ENCODE assay signal across 34 cellular contexts in genomic region chr6:69878795-69879194, GRCh38. TPM values are rescaled to one million over a fixed set of nuclear protein-coding genes. Genes with fewer than 3 reads are reported as not detected.
"Had no signal": no experiment of that assay in that cellular context is flagged by ENCODE, and none has a peak within 500 bp of the region (broad histone marks: within the 10 kb centered on the region; RNA-seq: fewer than 3 reads in every experiment).

No MANE protein-coding gene starts in this region.

- H3K4me1 Mint-ChIP-seq: activated CD4-positive, alpha-beta T cell treated with anti-CD3 and anti-CD28 coated beads, Interleukin-2, amount 10 ng/mL, durations not matched to agents 24 days and 14 days; activated naive CD8-positive, alpha-beta T cell treated with anti-CD3 and anti-CD28 coated beads, Interleukin-2, amount 10 ng/mL, durations not matched to agents 7 days and 5 days; activated T-helper 17 cell treated with anti-CD3 and anti-CD28 coated beads, Interleukin-2, amount 50 U/mL, for 72 hours had no signal

- FAIRE-seq: astrocyte, RCC 7860 had no signal

- H3K27ac ChIP-seq: adrenal gland, body of pancreas, breast epithelium, PC-9, RWPE1, WERI-Rb-1 had no signal

- H3K36me3 ChIP-seq: adrenal gland, breast epithelium, WERI-Rb-1 had no signal

- H2AFZ ChIP-seq: PC-9 had no signal

- H3K4me2 ChIP-seq: PC-9 had no signal

- H3K4me1 ChIP-seq: adrenal gland, body of pancreas, breast epithelium had no signal

- H3K27ac Mint-ChIP-seq: activated CD4-positive, alpha-beta T cell treated with anti-CD3 and anti-CD28 coated beads, Interleukin-2, amount 10 ng/mL, durations not matched to agents 24 days and 14 days; activated CD8-positive, alpha-beta T cell treated with anti-CD3 and anti-CD28 coated beads for 36 hours; activated naive CD8-positive, alpha-beta T cell treated with anti-CD3 and anti-CD28 coated beads, Interleukin-2, amount 10 ng/mL, durations not matched to agents 7 days and 5 days; activated T-cell treated with anti-CD3 and anti-CD28 coated beads, Interleukin-2, amount 50 U/mL, for 72 hours; activated T-helper 17 cell treated with anti-CD3 and anti-CD28 coated beads, Interleukin-2, amount 50 U/mL, for 72 hours had no signal

- H3K4me3 Mint-ChIP-seq: activated CD4-positive, alpha-beta T cell treated with anti-CD3 and anti-CD28 coated beads, Interleukin-2, amount 10 ng/mL, durations not matched to agents 24 days and 14 days; activated CD8-positive, alpha-beta T cell treated with anti-CD3 and anti-CD28 coated beads for 36 hours; activated naive CD8-positive, alpha-beta T cell treated with anti-CD3 and anti-CD28 coated beads, Interleukin-2, amount 10 ng/mL, durations not matched to agents 7 days and 5 days; activated T-cell treated with anti-CD3 and anti-CD28 coated beads, Interleukin-2, amount 50 U/mL, for 72 hours; activated T-helper 17 cell treated with anti-CD3 and anti-CD28 coated beads, Interleukin-2, amount 50 U/mL, for 72 hours had no signal

- H3K4me3 ChIP-seq: adrenal gland, body of pancreas, breast epithelium, PC-9 had no signal

- ATAC-seq: activated CD8-positive, alpha-beta T cell treated with anti-CD3 and anti-CD28 coated beads for 36 hours; activated T-cell treated with anti-CD3 and anti-CD28 coated beads, Interleukin-2, amount 50 U/mL, for 72 hours; activated T-helper 17 cell treated with anti-CD3 and anti-CD28 coated beads, Interleukin-2, amount 50 U/mL, for 72 hours; body of pancreas; Right ventricle myocardium inferior had no signal

- DNase-seq: activated CD4-positive, alpha-beta T cell treated with anti-CD3 and anti-CD28 coated beads, Interleukin-2, amount 10 ng/mL, durations not matched to agents 24 days and 14 days; activated CD4-positive, alpha-beta T cell treated with anti-CD3 and anti-CD28 coated beads, Interleukin-2, amount 50 U/mL, for 4 hours; activated CD8-positive, alpha-beta T cell treated with anti-CD3 and anti-CD28 coated beads for 36 hours; activated effector memory CD4-positive, alpha-beta T cell treated with anti-CD3 and anti-CD28 coated beads, Interleukin-2, amount 50 U/mL, for 16 hours; activated naive CD4-positive, alpha-beta T cell; activated naive CD4-positive, alpha-beta T cell treated with anti-CD3 and anti-CD28 coated beads, Interleukin-2, amount 50 U/mL, for 16 hours; activated naive CD8-positive, alpha-beta T cell treated with anti-CD3 and anti-CD28 coated beads, Interleukin-2, amount 10 ng/mL, durations not matched to agents 7 days and 5 days; activated T-cell treated with anti-CD3 and anti-CD28 coated beads, Interleukin-2, amount 50 U/mL, for 1 hour; activated T-cell treated with anti-CD3 and anti-CD28 coated beads, Interleukin-2, amount 50 U/mL, for 72 hours; adrenal gland; body of pancreas; MM.1S; MV-4-11; NCI-H1092 treated with DMSO at 0.1 percent for 48 hours; NCI-H1436 treated with DMSO at 0.1 percent for 48 hours; NCI-H1694 treated with DMSO at 0.1 percent for 48 hours; NCI-H2029; NCI-H345; NCI-H510A; NCI-H748 treated with DMSO at 0.1 percent for 48 hours; NK-92 treated with Interleukin-12 subunit alpha and Interleukin-12 subunit beta, amount 100 ng/mL, for 24 hours; PC-9; SIG-M5; SW 1271; T-helper 1 cell; T-helper 2 cell; T-helper 9 cell; WERI-Rb-1 had no signal

- H3K9me3 ChIP-seq: adrenal gland, body of pancreas, breast epithelium had no signal

- H3K9me3 Mint-ChIP-seq: activated CD4-positive, alpha-beta T cell treated with anti-CD3 and anti-CD28 coated beads, Interleukin-2, amount 10 ng/mL, durations not matched to agents 24 days and 14 days; activated CD8-positive, alpha-beta T cell treated with anti-CD3 and anti-CD28 coated beads for 36 hours; activated naive CD8-positive, alpha-beta T cell treated with anti-CD3 and anti-CD28 coated beads, Interleukin-2, amount 10 ng/mL, durations not matched to agents 7 days and 5 days; activated T-cell treated with anti-CD3 and anti-CD28 coated beads, Interleukin-2, amount 50 U/mL, for 72 hours; activated T-helper 17 cell treated with anti-CD3 and anti-CD28 coated beads, Interleukin-2, amount 50 U/mL, for 72 hours had no signal

- H3K27me3 ChIP-seq: adrenal gland, body of pancreas, breast epithelium had no signal

- H3K36me3 Mint-ChIP-seq: activated naive CD8-positive, alpha-beta T cell treated with anti-CD3 and anti-CD28 coated beads, Interleukin-2, amount 10 ng/mL, durations not matched to agents 7 days and 5 days had no signal

RNA-seq across cellular contexts. Expression of gene COL19A1, which starts 12.4 kb away (rescaled TPM):
- total RNA-seq: activated CD4-positive, alpha-beta T cell treated with anti-CD3 and anti-CD28 coated beads, Interleukin-2, amount 10 ng/mL, durations not matched to agents 24 days and 14 days; PC-9 had no signal
